Comparison of ENCODE assay signal across 19 cellular contexts in the genomic region with DNA sequence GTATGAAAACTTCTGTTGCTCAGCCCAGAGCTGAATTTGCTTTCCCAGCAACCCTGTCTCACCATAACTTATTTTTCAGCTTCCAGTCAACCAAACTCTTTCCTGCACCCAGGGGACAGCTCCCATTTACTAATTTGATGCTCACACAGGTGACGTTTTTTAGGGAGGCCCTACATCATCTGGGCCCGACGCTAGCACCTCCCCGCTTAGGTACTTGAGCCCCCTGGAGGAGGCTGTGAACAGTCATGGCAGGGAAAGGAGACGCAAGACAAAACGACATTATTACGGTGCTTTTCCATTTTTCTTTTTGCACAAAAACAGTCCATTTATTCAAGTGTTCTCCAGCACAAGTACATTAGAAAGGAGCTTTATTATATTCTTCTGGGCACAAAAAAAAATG. TPM values are rescaled to one million over a fixed set of nuclear protein-coding genes. Genes with fewer than 3 reads are reported as not detected.
DNase-seq lines count a peak whose midpoint lies in the region; ATAC-seq, FAIRE-seq and TF ChIP-seq lines count a peak whose summit lies in the region.
"Had no signal": no experiment of that assay in that cellular context is flagged by ENCODE, and none has a peak within 500 bp of the region (broad histone marks: within the 10 kb centered on the region; RNA-seq: fewer than 3 reads in every experiment).

No MANE protein-coding gene starts in this region.

- H4K20me1 ChIP-seq in H1 (replicated peaks in 1 of 2; ENCODE audit: control insufficient read depth in 1 of 2, insufficient read depth in 2 of 2, low read length in 2 of 2): peaks cover 1 to 2% of the 10 kb centered on the region in 2 experiments

- FAIRE-seq in H1 (lab: Jason Lieb, UNC): no peak
- FAIRE-seq: A549 had no signal

- no peaks in the 10 kb centered on the region for H3K9me3 Mint-ChIP-seq in neural crest cell

- no peak for TF ChIP-seq POLR2A in H1 (IDR thresholded peaks at IDR 0.05; ENCODE audit: control extremely low read depth in 1 of 2, low read depth in 2 of 2, low read length in 2 of 2)

- no peak overlapping the region for H4K91ac ChIP-seq in H1 (replicated peaks; ENCODE audit: insufficient read length, low read length)

- no peak overlapping the region for H4K8ac ChIP-seq in H1 (ENCODE audit: extremely low read depth, insufficient read depth, low read length)

- CTCF ChIA-PET in H1 (lab: Charles Lee; ENCODE audit: partially characterized antibody): interaction anchor here (0.7 to 7.6 kb wide), 22 partner anchors 9 to 479 kb away, joined by 3 to 66 read pairs (median 7); no protein-coding TSS in a partner anchor

- peak overlapping the region; percentile 51 for H3K27ac Mint-ChIP-seq in neural crest cell (ENCODE audit: unreplicated experiment)

- H3K27me3 Mint-ChIP-seq in neural crest cell (ENCODE audit: low read depth): no peaks in the 10 kb centered on the region

- no peak overlapping the region for H3K4ac ChIP-seq in H1 (replicated peaks; ENCODE audit: insufficient read length, low read depth, low read length)

- DNase-seq in NCI-H82 (lab: John Stamatoyannopoulos, UW): peak; percentile 14
- no peak for DNase-seq in NCI-H82 treated with DMSO at 0.1 percent for 48 hours (lab: John Stamatoyannopoulos, UW; ENCODE audit: unreplicated experiment)
- DNase-seq in NCI-H2227 treated with DMSO at 0.1 percent for 48 hours (lab: John Stamatoyannopoulos, UW): peak; percentile 54
- DNase-seq in H1 (ENCODE audit: low read depth in 1 of 2, low spot score in 2 of 2): no peak
- no peak for DNase-seq in neural crest cell (ENCODE audit: low read depth, low spot score)
- no peak for DNase-seq in NCI-H2107 treated with DMSO at 0.1 percent for 48 hours (lab: John Stamatoyannopoulos, UW; ENCODE audit: unreplicated experiment)
- no peak for DNase-seq in T-helper 2 cell
- DNase-seq: C1 segment of cervical spinal cord, DND-41, KBM-7, NCI-H1105 treated with DMSO at 0.1 percent for 48 hours, NCI-H187 treated with DMSO at 0.1 percent for 48 hours, NCI-H510A, NCI-H774, SJCRH30 had no signal

- POLR2A ChIA-PET in H1 (lab: Charles Lee; ENCODE audit: partially characterized antibody): interaction anchor here (0.8 to 11.3 kb wide), 12 partner anchors 7 to 182 kb away, joined by 3 to 154 read pairs (median 11); no protein-coding TSS in a partner anchor

- no peak for TF ChIP-seq EP300 in H1 (IDR thresholded peaks at IDR 0.05; ENCODE audit: borderline replicate concordance in 1 of 2, low read depth in 2 of 2, low read length in 2 of 2)

- no peaks in the 10 kb centered on the region for H3K79me2 ChIP-seq in H1 (ENCODE audit: control insufficient read depth in 1 of 2, insufficient read depth in 2 of 2, low read length in 2 of 2)

- no peak overlapping the region for H2BK15ac ChIP-seq in H1 (ENCODE audit: low read length)

- no peak for ATAC-seq in HG02763 (IDR thresholded peaks at IDR 0.05; ENCODE audit: unreplicated experiment)
- ATAC-seq: A549, Panc1 had no signal

- H3K23ac ChIP-seq in H1 (ENCODE audit: insufficient read length): no peak overlapping the region

- no peak overlapping the region for H2AK5ac ChIP-seq in H1 (ENCODE audit: low read depth, low read length)

- H2BK5ac ChIP-seq in H1 (ENCODE audit: low read depth, low read length): no peak overlapping the region

- H3K9ac ChIP-seq in H1 (replicated peaks in 1 of 4; ENCODE audit: extremely low read depth in 1 of 4, low read depth in 3 of 4, low read length in 3 of 4): no peak overlapping the region

- peaks cover 0 to 11% (median 4%) of the 10 kb centered on the region in 4 experiments; a peak in 5 of 8 replicates for H3K36me3 ChIP-seq in H1 (ENCODE audit: control insufficient read depth in 2 of 4, insufficient read depth in 4 of 4, low read length in 3 of 4)
- H3K36me3 ChIP-seq: SJCRH30 had no signal

- no peaks in the 10 kb centered on the region for H3K23me2 ChIP-seq in H1 (ENCODE audit: low read depth, low read length)

- H3K4me1 Mint-ChIP-seq in neural crest cell: peaks cover 22% of the 10 kb centered on the region

- H3K4me3 ChIP-seq in H1 (ENCODE audit: extremely low read depth in 1 of 4, insufficient read depth in 2 of 4, low read depth in 3 of 4, low read length in 4 of 4): no peak overlapping the region
- H3K4me3 ChIP-seq: A549, SJCRH30 had no signal

- peaks cover 0 to 15% (median 12%) of the 10 kb centered on the region in 4 experiments; a peak in 5 of 7 replicates for H3K4me1 ChIP-seq in H1 (replicated peaks in 1 of 4; ENCODE audit: control insufficient read depth in 3 of 4, insufficient read depth in 4 of 4, low read length in 3 of 4)

- no peak overlapping the region for H2BK12ac ChIP-seq in H1 (ENCODE audit: low read depth, low read length)

- TF ChIP-seq CTCF in H1 (IDR thresholded peaks at IDR 0.05; ENCODE audit: control extremely low read depth in 1 of 3, insufficient read depth in 1 of 3, low read depth in 1 of 3, low read length in 3 of 3): peak; percentile 28 to 38 (median 38)
- no peak for TF ChIP-seq CTCF in neural crest cell (conservative IDR thresholded peaks at IDR 0.05)

- H3K27ac ChIP-seq in H1 (ENCODE audit: low read depth, low read length): no peak overlapping the region
- H3K27ac ChIP-seq: A549, SJCRH30 had no signal

- no peak overlapping the region for H2BK20ac ChIP-seq in H1 (ENCODE audit: low read length)

- no peak overlapping the region for H2AFZ ChIP-seq in H1 (ENCODE audit: low read length)

- H3K18ac ChIP-seq in H1 (ENCODE audit: extremely low read depth, low read length): no peak overlapping the region

- H3K36me3 Mint-ChIP-seq in neural crest cell (ENCODE audit: low read depth): no peaks in the 10 kb centered on the region

- H3K9me3 ChIP-seq in H1 (ENCODE audit: insufficient read depth in 2 of 2, low read depth in 1 of 2, low read length in 1 of 2): no peaks in the 10 kb centered on the region
- H3K9me3 ChIP-seq: A549, SJCRH30 had no signal

- peak overlapping the region; percentile 45 for H3K4me3 Mint-ChIP-seq in neural crest cell

- H3K27me3 ChIP-seq in H1 (replicated peaks in 1 of 4; ENCODE audit: control insufficient read depth in 3 of 4, extremely low read depth in 1 of 4, insufficient read depth in 3 of 4, low read length in 3 of 4): no peaks in the 10 kb centered on the region
- H3K27me3 ChIP-seq: SJCRH30 had no signal

- no peak overlapping the region for H3K14ac ChIP-seq in H1 (ENCODE audit: insufficient read length)

- no peak overlapping the region for H3K56ac ChIP-seq in H1 (replicated peaks; ENCODE audit: insufficient read length, low read depth, low read length)

- no peak overlapping the region for H4K5ac ChIP-seq in H1 (ENCODE audit: insufficient read length, low read depth, low read length)

- 69% methylated on average over 7 of the region's 7 CpGs; no CpG with 5 or more reads in 1 of the 2 experiments for WGBS in H1 (ENCODE audit: extremely low coverage in 1 of 2, insufficient coverage in 1 of 2, insufficient read length in 1 of 2, insufficient replicate concordance in 2 of 2, low coverage in 1 of 2, low lambda C conversion rate in 2 of 2, missing lambda C conversion rate in 1 of 2), 2 experiments

- H2BK120ac ChIP-seq in H1 (replicated peaks; ENCODE audit: low read depth, low read length): no peak overlapping the region

- peak; percentile 17 to 18; a peak in 1 of 4 replicates for TF ChIP-seq RAD21 in H1 (IDR thresholded peaks at IDR 0.05 in 1 of 2, conservative IDR thresholded peaks at IDR 0.05 in 1 of 2; ENCODE audit: low read depth in 2 of 2, low read length in 2 of 2)

- no peaks in the 10 kb centered on the region for H3K79me1 ChIP-seq in H1 (ENCODE audit: low read depth, low read length)

- H3K4me2 ChIP-seq in H1 (ENCODE audit: insufficient read depth in 1 of 2, low read depth in 2 of 2, low read length in 2 of 2): no peak overlapping the region
- H3K4me2 ChIP-seq: A549 had no signal

TF ChIP-seq in H1, 55 proteins besides CTCF, POLR2A, EP300 and RAD21:
- TF ChIP-seq SIX5 (IDR thresholded peaks at IDR 0.05; ENCODE audit: low read depth, low read length) (no peak), SIRT6 (IDR thresholded peaks at IDR 0.05; ENCODE audit: low read length) (no peak), CEBPB (IDR thresholded peaks at IDR 0.05; ENCODE audit: low read depth, low read length) (no peak), MAX (IDR thresholded peaks at IDR 0.05) (no peak), CREB1 (IDR thresholded peaks at IDR 0.05) (peak; percentile 75; the same call in 1 of the 2 replicates), BCL11A (IDR thresholded peaks at IDR 0.05; ENCODE audit: low read depth in 2 of 2, low read length in 2 of 2) (no peak)

RNA-seq across cellular contexts. Expression of gene POMC, which starts 59.2 kb away (rescaled TPM):
- total RNA-seq in H1 (2021; fragmentation: NEBNext Ultra II Directional; extraction: Animal tissue kit (Norgen Biotek cat#: 25700)): 1.7 and 2.2 TPM in 2 replicates
- polyA plus RNA-seq in H1 (2011; rRNA removed): 4.7 and 6.1 TPM in 2 replicates
- polyA plus RNA-seq in H1 (2011; cell fraction: cytosol; rRNA removed): 4.8 TPM
- 4.0 TPM for polyA plus RNA-seq in H1 (2011; cell fraction: nucleus; rRNA removed)
- 2.5 to 3.1 TPM (median 3.0 TPM) in 3 of 4 replicates, not detected in the other for polyA plus RNA-seq in H1 (2012, experiment 1 of 2)
- polyA plus RNA-seq in H1 (2012, experiment 2 of 2): 2.4 TPM
- polyA plus RNA-seq in H1 (2013, experiment 1 of 2): 4.6 TPM
- 4.0 TPM for polyA plus RNA-seq in H1 (2013, experiment 2 of 2)
- 0.32 and 0.71 TPM in 2 replicates for polyA minus RNA-seq in H1 (2011; rRNA and poly(A)+ RNA removed)
- polyA minus RNA-seq in H1 (2011; cell fraction: cytosol; rRNA and poly(A)+ RNA removed): 3.2 TPM
- 1.7 TPM for polyA minus RNA-seq in H1 (2011; cell fraction: nucleus; rRNA and poly(A)+ RNA removed)
- total RNA-seq in neural crest cell: 0.39 and 0.54 TPM in 2 replicates
- total RNA-seq: G401, SJCRH30 had no signal
- polyA plus RNA-seq: A549 had no signal

Comparison
In these comparisons a context has a peak if more than half of its experiments do, and no peak if none do; other contexts are left out.
1. DNase-seq: peak in NCI-H82 (single experiment) and NCI-H2227 treated with DMSO at 0.1 percent for 48 hours (single experiment); none in NCI-H82 treated with DMSO at 0.1 percent for 48 hours (single experiment), H1 (0 of 2), neural crest cell (single experiment), NCI-H2107 treated with DMSO at 0.1 percent for 48 hours (single experiment) and T-helper 2 cell (0 of 5).